ENCODE assay signal across 22 cellular contexts in genomic region chr10:28833313-28833712, GRCh38.
"Had no signal": no experiment of that assay in that cellular context is flagged by ENCODE, and none has a peak within 500 bp of the region (broad histone marks: within the 10 kb centered on the region; RNA-seq: fewer than 3 reads in every experiment).

No MANE protein-coding gene starts in this region.

- H3K27me3 ChIP-seq: left lung, spleen, vagina had no signal

- H3K4me3 ChIP-seq: coronary artery, left lung, lung, spleen, thoracic aorta, vagina had no signal

- H3K4me1 ChIP-seq: foreskin keratinocyte, left lung, spleen, vagina had no signal

- DNase-seq: activated B cell treated with CpG ODN at 0.5 μM for 24 hours; activated CD4-positive, alpha-beta T cell treated with anti-CD3 and anti-CD28 coated beads for 4 hours; activated CD4-positive, alpha-beta T cell treated with anti-CD3 and anti-CD28 coated beads, Interleukin-2, amount 50 U/mL, for 48 hours; activated CD8-positive, alpha-beta memory T cell treated with anti-CD3 and anti-CD28 coated beads, Interleukin-2, amount 50 U/mL, for 48 hours; activated effector memory CD4-positive, alpha-beta T cell treated with Interleukin-2 at 50 U/mL for 16 hours; activated naive CD4-positive, alpha-beta T cell treated with anti-CD3 and anti-CD28 coated beads, Interleukin-2, amount 10 ng/mL, durations not matched to agents 7 days and 5 days; activated T-cell treated with anti-CD3 and anti-CD28 coated beads, Interleukin-2, amount 50 U/mL, for 48 hours; amygdala; foreskin keratinocyte; immature natural killer cell; left lung; midbrain; natural killer cell; retina; spleen; stimulated activated CD4-positive, alpha-beta T cell treated with anti-CD3 and anti-CD28 coated beads, Interleukin-4, amount 100 ng/mL, for 1 hour; stimulated activated naive CD4-positive, alpha-beta T cell had no signal

- H3K27ac ChIP-seq: coronary artery, epithelial cell of prostate, foreskin keratinocyte, left lung, spleen, thoracic aorta, vagina had no signal

- H3K36me3 ChIP-seq: left lung, spleen, thoracic aorta, vagina had no signal

- H3K9me3 ChIP-seq: left lung, spleen, thoracic aorta, vagina had no signal
